Comparison of ENCODE assay signal across 33 cellular contexts in the genomic region with DNA sequence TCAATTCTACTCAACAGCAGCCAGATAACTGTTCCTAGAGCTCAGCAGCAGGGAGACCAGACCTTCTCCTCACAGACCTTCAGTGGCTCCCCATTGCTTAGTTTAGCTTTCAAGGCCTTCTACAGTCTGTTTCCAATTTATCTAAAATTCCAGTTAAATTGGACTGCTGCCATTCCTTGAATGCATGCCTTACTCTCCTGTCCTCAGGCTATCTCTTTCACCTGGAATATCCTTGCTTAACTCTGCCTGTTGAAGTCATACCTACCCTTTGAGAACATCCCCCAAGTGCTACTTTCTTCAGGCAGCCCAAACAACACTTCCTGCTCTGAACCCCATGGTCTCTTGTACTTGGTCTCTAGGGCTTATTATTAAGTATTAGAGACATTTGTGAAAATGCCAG.
A peak's percentile ranks its signal among the peaks of the same experiment; 100 is the strongest.
DNase-seq lines count a peak whose midpoint lies in the region; TF ChIP-seq lines count a peak whose summit lies in the region.
"Had no signal": no experiment of that assay in that cellular context is flagged by ENCODE, and none has a peak within 500 bp of the region (broad histone marks: within the 10 kb centered on the region; RNA-seq: fewer than 3 reads in every experiment).

No MANE protein-coding gene starts in this region.

- TF ChIP-seq CTCF in epithelial cell of esophagus (IDR thresholded peaks at IDR 0.05; ENCODE audit: insufficient read depth, low read depth, low read length, missing control alignments), result no peak
- TF ChIP-seq CTCF in dorsolateral prefrontal cortex (IDR thresholded peaks at IDR 0.05 in 54 of 56, conservative IDR thresholded peaks at IDR 0.05 in 2 of 56; ENCODE audit: low read depth in 1 of 56, partially characterized antibody in 56 of 56), result no peak

- H3K27me3 ChIP-seq in trophoblast cell (ENCODE audit: insufficient read depth, low read length) (no peaks in the 10 kb centered on the region), dorsolateral prefrontal cortex (no peaks in the 10 kb centered on the region)
- H3K27me3 ChIP-seq: BE2C; BLaER1; BLaER1 treated with 17β-estradiol and CSF1 and Interleukin-3, amounts not matched to agents 10 nM and 100 nM had no signal

- H3K4me3 ChIP-seq in epithelial cell of esophagus (ENCODE audit: low read length) (no peak overlapping the region), trophoblast cell (ENCODE audit: low read depth, low read length) (no peak overlapping the region), dorsolateral prefrontal cortex (no peak overlapping the region)
- H3K4me3 ChIP-seq: A549; BLaER1; BLaER1 treated with 17β-estradiol and CSF1 and Interleukin-3, amounts not matched to agents 10 nM and 100 nM had no signal

- H3K4me2 ChIP-seq in trophoblast cell (ENCODE audit: low read length), result no peak overlapping the region
- H3K4me2 ChIP-seq: A549; BLaER1; BLaER1 treated with 17β-estradiol and CSF1 and Interleukin-3, amounts not matched to agents 10 nM and 100 nM had no signal

- H2BK5ac ChIP-seq in trophoblast cell (ENCODE audit: low read depth, low read length, poor library complexity), result no peak overlapping the region

- H4K8ac ChIP-seq in trophoblast cell (ENCODE audit: low read depth, low read length), result no peak overlapping the region

- no peak overlapping the region for H3K9ac ChIP-seq in trophoblast cell (ENCODE audit: low read length)
- H3K9ac ChIP-seq: BLaER1; BLaER1 treated with 17β-estradiol and CSF1 and Interleukin-3, amounts not matched to agents 10 nM and 100 nM had no signal

- H3K79me2 ChIP-seq in trophoblast cell (ENCODE audit: control insufficient read depth, insufficient read depth, low read length, poor library complexity), result no peaks in the 10 kb centered on the region

- H3K4me1 ChIP-seq in trophoblast cell (ENCODE audit: control insufficient read depth in 1 of 2, insufficient read depth in 2 of 2, low read length in 2 of 2), result peaks cover 0 to 4% of the 10 kb centered on the region in 2 experiments
- H3K4me1 ChIP-seq: A549, BLaER1 had no signal

- no peak overlapping the region for H2AK5ac ChIP-seq in trophoblast cell (ENCODE audit: low read length)

- no peaks in the 10 kb centered on the region for H3K36me3 ChIP-seq in trophoblast cell (ENCODE audit: control insufficient read depth in 1 of 2, insufficient read depth in 2 of 2, low read length in 2 of 2)
- H3K36me3 ChIP-seq: BE2C; BLaER1; BLaER1 treated with 17β-estradiol and CSF1 and Interleukin-3, amounts not matched to agents 10 nM and 100 nM had no signal

- H4K91ac ChIP-seq in trophoblast cell (ENCODE audit: low read depth, low read length), result no peak overlapping the region

- no peaks in the 10 kb centered on the region for H3K79me1 ChIP-seq in trophoblast cell (ENCODE audit: low read length)

- H3K23ac ChIP-seq in trophoblast cell (ENCODE audit: low read length), result no peak overlapping the region

- no peaks in the 10 kb centered on the region for H3K9me3 ChIP-seq in trophoblast cell (ENCODE audit: insufficient read depth, low read depth, low read length)
- H3K9me3 ChIP-seq: A549; BE2C; BLaER1; BLaER1 treated with 17β-estradiol and CSF1 and Interleukin-3, amounts not matched to agents 10 nM and 100 nM; Caco-2 had no signal

- no peak overlapping the region for H2BK12ac ChIP-seq in trophoblast cell (ENCODE audit: low read length)

- intact Hi-C loops in dorsolateral prefrontal cortex (cut with DNase I), result no loop called here

- H3K14ac ChIP-seq in trophoblast cell (ENCODE audit: low read length), result no peak overlapping the region

- H3K27ac ChIP-seq in trophoblast cell (ENCODE audit: low read depth, low read length) (no peak overlapping the region), dorsolateral prefrontal cortex (no peak overlapping the region)
- H3K27ac ChIP-seq: 22Rv1; A549; BLaER1; BLaER1 treated with 17β-estradiol and CSF1 and Interleukin-3, amounts not matched to agents 10 nM and 100 nM; C4-2B had no signal

- H3K4ac ChIP-seq in trophoblast cell (ENCODE audit: low read depth, low read length), result no peak overlapping the region

- no peak overlapping the region for H4K12ac ChIP-seq in trophoblast cell (ENCODE audit: low read depth, low read length)

- H2BK120ac ChIP-seq in trophoblast cell (ENCODE audit: insufficient read depth, low read length, poor library complexity), result no peak overlapping the region

- no peak overlapping the region for H2AFZ ChIP-seq in trophoblast cell (ENCODE audit: insufficient read depth, low read length, poor library complexity)

- DNase-seq in ELF-1 (ENCODE audit: low read depth, low spot score) (peak; percentile 14), NCI-H226 (peak; percentile 28), epithelial cell of esophagus (ENCODE audit: low read depth) (peak; percentile 2), trophoblast cell (peak; percentile 53 to 83), superior temporal gyrus (ENCODE audit: extremely low spot score) (no peak), dorsolateral prefrontal cortex (no peak), SHP77 (lab: John Stamatoyannopoulos, UW) (no peak)
- DNase-seq in NK-92 treated with Interleukin-12 subunit alpha and Interleukin-12 subunit beta, amount 100 ng/mL, for 24 hours (lab: John Stamatoyannopoulos, UW), result no peak
- DNase-seq: 8988T; ACHN; AML-193; BE2C; C1 segment of cervical spinal cord; Caco-2; Calu3; CD4-positive, alpha-beta memory T cell; CD4-positive, alpha-beta T cell; CD4-positive, CD25-positive, alpha-beta regulatory T cell; CD8-positive, alpha-beta memory T cell; CD8-positive, alpha-beta T cell; COR-L47; DMS 273 treated with DMSO at 0.1 percent for 48 hours; DMS153; DMS53; DMS79; DMS79 treated with DMSO at 0.1 percent for 48 hours; DND-41; EL had no signal

- H3K18ac ChIP-seq in trophoblast cell (ENCODE audit: low read length), result no peak overlapping the region

Comparison
In these comparisons a context has a peak if more than half of its experiments do, and no peak if none do; other contexts are left out.
1. DNase-seq: peak in ELF-1 (single experiment), NCI-H226 (single experiment), epithelial cell of esophagus (single experiment) and trophoblast cell (2 of 2); none in superior temporal gyrus (single experiment), dorsolateral prefrontal cortex (0 of 10), SHP77 (0 of 2) and NK-92 treated with Interleukin-12 subunit alpha and Interleukin-12 subunit beta, amount 100 ng/mL, for 24 hours (single experiment).